In the genomic region with DNA sequence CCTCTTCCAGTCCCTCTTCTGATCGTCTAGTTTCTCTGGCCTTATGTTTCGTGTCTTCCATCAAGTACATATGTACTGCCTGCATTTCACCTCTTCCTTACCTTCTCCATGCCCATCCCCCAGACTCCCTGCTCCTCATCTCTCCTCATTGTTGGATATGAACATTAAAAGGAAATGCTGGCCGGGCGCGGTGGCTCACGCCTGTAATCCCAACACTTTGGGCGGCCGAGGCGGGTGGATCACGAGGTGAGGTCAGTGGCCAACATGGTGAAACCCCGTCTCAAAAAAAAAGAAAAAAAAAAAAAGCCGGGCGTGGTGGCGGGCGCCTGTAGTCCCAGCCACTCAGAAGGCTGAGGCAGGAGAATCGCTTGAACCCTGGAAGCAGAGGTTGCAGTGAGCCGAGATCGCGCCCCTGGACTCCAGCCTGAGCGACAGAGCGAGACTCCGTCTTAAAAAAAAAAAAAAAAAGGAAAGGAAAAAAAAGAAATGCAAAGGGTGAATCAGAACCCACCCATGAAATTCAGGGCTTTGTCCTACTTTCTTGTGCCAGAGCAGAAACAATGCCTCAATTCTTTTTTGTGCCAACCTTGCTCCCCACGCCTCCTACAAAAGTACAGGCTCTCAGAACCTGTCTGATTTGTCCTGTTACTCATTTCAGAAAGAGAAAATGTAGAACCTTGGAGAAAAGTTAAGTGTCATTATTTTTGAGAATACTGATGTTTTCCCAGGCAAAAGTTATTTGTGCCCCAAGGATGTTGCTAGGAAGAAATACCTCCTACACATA, we compare ENCODE assay signal across 12 cellular contexts. TPM values are rescaled to one million over a fixed set of nuclear protein-coding genes. Genes with fewer than 3 reads are reported as not detected.
DNase-seq lines count a peak whose midpoint lies in the region; FAIRE-seq and TF ChIP-seq lines count a peak whose summit lies in the region.
"Had no signal": no experiment of that assay in that cellular context is flagged by ENCODE, and none has a peak within 500 bp of the region (broad histone marks: within the 10 kb centered on the region; RNA-seq: fewer than 3 reads in every experiment).

No MANE protein-coding gene starts in this region.

- H3K27me3 ChIP-seq in astrocyte (ENCODE audit: insufficient read depth, low read length) (no peaks in the 10 kb centered on the region), esophagus muscularis mucosa (no peaks in the 10 kb centered on the region), prostate gland (replicated peaks; ENCODE audit: insufficient read depth) (no peaks in the 10 kb centered on the region)
- H3K27me3 ChIP-seq: uterus had no signal

- WGBS in esophagus muscularis mucosa = 87% methylated on average over 23 of the region's 23 CpGs
- WGBS in prostate gland = 65% methylated on average over 23 of the region's 23 CpGs

- no peak overlapping the region for H3K27ac Mint-ChIP-seq in activated naive CD4-positive, alpha-beta T cell treated with anti-CD3 and anti-CD28 coated beads, Interleukin-2, amount 10 ng/mL, durations not matched to agents 7 days and 5 days
- peak overlapping the region; percentile 26 for H3K27ac Mint-ChIP-seq in astrocyte (ENCODE audit: unreplicated experiment)
- no peak overlapping the region for H3K27ac Mint-ChIP-seq in mesothelial cell of epicardium
- peak overlapping the region; percentile 85 for H3K27ac Mint-ChIP-seq in type B pancreatic cell

- peaks cover 16% of the 10 kb centered on the region for H3K27me3 Mint-ChIP-seq in activated naive CD4-positive, alpha-beta T cell treated with anti-CD3 and anti-CD28 coated beads, Interleukin-2, amount 10 ng/mL, durations not matched to agents 7 days and 5 days
- H3K27me3 Mint-ChIP-seq in astrocyte (ENCODE audit: low read depth, unreplicated experiment) (no peaks in the 10 kb centered on the region), mesothelial cell of epicardium (ENCODE audit: low read depth) (peaks cover 5% of the 10 kb centered on the region), type B pancreatic cell (peaks cover 13% of the 10 kb centered on the region)

- H3K4me1 Mint-ChIP-seq in activated naive CD4-positive, alpha-beta T cell treated with anti-CD3 and anti-CD28 coated beads, Interleukin-2, amount 10 ng/mL, durations not matched to agents 7 days and 5 days = peaks cover 23% of the 10 kb centered on the region
- H3K4me1 Mint-ChIP-seq in astrocyte (ENCODE audit: low read depth, unreplicated experiment) (peaks cover 24% of the 10 kb centered on the region), mesothelial cell of epicardium (peaks cover 25% of the 10 kb centered on the region), type B pancreatic cell (ENCODE audit: unreplicated experiment) (peaks cover 30% of the 10 kb centered on the region)

- H3K4me3 ChIP-seq in astrocyte (ENCODE audit: insufficient read depth, low read depth, low read length) (no peak overlapping the region), esophagus muscularis mucosa (no peak overlapping the region), prostate gland (no peak overlapping the region)
- H3K4me3 ChIP-seq: uterus had no signal

- no peak overlapping the region for H2AFZ ChIP-seq in astrocyte (ENCODE audit: low read depth, low read length)

- no peak overlapping the region for H3K9ac ChIP-seq in astrocyte (ENCODE audit: low read length)

- H3K4me3 Mint-ChIP-seq in activated naive CD4-positive, alpha-beta T cell treated with anti-CD3 and anti-CD28 coated beads, Interleukin-2, amount 10 ng/mL, durations not matched to agents 7 days and 5 days = peak overlapping the region; percentile 43
- H3K4me3 Mint-ChIP-seq in astrocyte (ENCODE audit: unreplicated experiment) (peak overlapping the region; percentile 96), mesothelial cell of epicardium (peak overlapping the region; percentile 87), type B pancreatic cell (peak overlapping the region; percentile 91)

- H3K4me2 ChIP-seq in astrocyte (ENCODE audit: low read length) = no peak overlapping the region

- TF ChIP-seq EP300 in esophagus muscularis mucosa (IDR thresholded peaks at IDR 0.05) = no peak

- no peaks in the 10 kb centered on the region for H3K9me3 Mint-ChIP-seq in activated naive CD4-positive, alpha-beta T cell treated with anti-CD3 and anti-CD28 coated beads, Interleukin-2, amount 10 ng/mL, durations not matched to agents 7 days and 5 days
- H3K9me3 Mint-ChIP-seq in astrocyte (ENCODE audit: unreplicated experiment) = no peaks in the 10 kb centered on the region
- H3K9me3 Mint-ChIP-seq in mesothelial cell of epicardium = peaks cover 8% of the 10 kb centered on the region
- H3K9me3 Mint-ChIP-seq in type B pancreatic cell = no peaks in the 10 kb centered on the region

- peaks cover 39% of the 10 kb centered on the region for H3K79me2 ChIP-seq in astrocyte (ENCODE audit: insufficient read depth, low read length)

- intact Hi-C loops in esophagus muscularis mucosa (cut with DNase I) = no loop called here
- intact Hi-C loops in prostate gland (cut with DNase I) = loop anchor here (10.0 kb wide), 1 partner anchor 211 kb away; no protein-coding TSS in a partner anchor

- H3K36me3 ChIP-seq in astrocyte (ENCODE audit: insufficient read depth, low read length) (no peaks in the 10 kb centered on the region), esophagus muscularis mucosa (no peaks in the 10 kb centered on the region), prostate gland (no peaks in the 10 kb centered on the region)
- H3K36me3 ChIP-seq: uterus had no signal

- TF ChIP-seq POLR2A in esophagus muscularis mucosa (IDR thresholded peaks at IDR 0.05; ENCODE audit: low read depth) = no peak
- no peak for TF ChIP-seq POLR2A in prostate gland (IDR thresholded peaks at IDR 0.05)

- CTCF ChIA-PET in activated naive CD4-positive, alpha-beta T cell treated with anti-CD3 and anti-CD28 coated beads, Interleukin-2, amount 10 ng/mL, durations not matched to agents 7 days and 5 days (lab: Charles Lee) = no interaction called here

- H3K27ac ChIP-seq in astrocyte (ENCODE audit: low read depth, low read length) = no peak overlapping the region
- H3K27ac ChIP-seq in esophagus muscularis mucosa (replicated peaks in 1 of 4) = no peak overlapping the region
- H3K27ac ChIP-seq in prostate gland = peak overlapping the region in 1 of 2 donors; percentile 15
- H3K27ac ChIP-seq: uterus had no signal

- H3K9me3 ChIP-seq in astrocyte (ENCODE audit: insufficient read depth, low read depth, low read length) = no peaks in the 10 kb centered on the region
- no peaks in the 10 kb centered on the region for H3K9me3 ChIP-seq in esophagus muscularis mucosa
- H3K9me3 ChIP-seq in prostate gland = no peaks in the 10 kb centered on the region
- H3K9me3 ChIP-seq: uterus had no signal

- TF ChIP-seq CTCF in astrocyte (IDR thresholded peaks at IDR 0.05; ENCODE audit: insufficient read depth, low read depth, low read length) (no peak), mesothelial cell of epicardium (IDR thresholded peaks at IDR 0.05; ENCODE audit: unreplicated experiment) (no peak), type B pancreatic cell (conservative IDR thresholded peaks at IDR 0.05) (no peak), esophagus muscularis mucosa (IDR thresholded peaks at IDR 0.05) (no peak), prostate gland (IDR thresholded peaks at IDR 0.05) (no peak)

- no peak for DNase-seq in activated naive CD4-positive, alpha-beta T cell treated with anti-CD3 and anti-CD28 coated beads, Interleukin-2, amount 10 ng/mL, durations not matched to agents 7 days and 5 days
- DNase-seq in activated naive CD4-positive, alpha-beta T cell (lab: John Stamatoyannopoulos, UW) = no peak
- DNase-seq in astrocyte (ENCODE audit: low read depth) (no peak), mesothelial cell of epicardium (ENCODE audit: low spot score in 2 of 2, unreplicated experiment in 2 of 2) (no peak), type B pancreatic cell (ENCODE audit: extremely low spot score, unreplicated experiment) (no peak), esophagus muscularis mucosa (ENCODE audit: extremely low spot score) (no peak), prostate gland (ENCODE audit: low spot score) (no peak), NCI-H226 (no peak)
- DNase-seq: activated naive CD4-positive, alpha-beta T cell treated with Interleukin-2 at 50 U/mL for 16 hours; kidney; NCI-H1930; uterus had no signal

- peaks cover 25% of the 10 kb centered on the region for H4K20me1 ChIP-seq in astrocyte (ENCODE audit: insufficient read depth, low read length)

- no peak for FAIRE-seq in astrocyte (lab: Jason Lieb, UNC)
- FAIRE-seq: kidney had no signal

- H3K4me1 ChIP-seq in astrocyte (ENCODE audit: insufficient read depth, low read length) (peaks cover 20% of the 10 kb centered on the region), esophagus muscularis mucosa (peaks cover 21 to 35% (median 33%) of the 10 kb centered on the region in 4 donors), prostate gland (replicated peaks) (peaks cover 4% of the 10 kb centered on the region)

- H3K36me3 Mint-ChIP-seq in activated naive CD4-positive, alpha-beta T cell treated with anti-CD3 and anti-CD28 coated beads, Interleukin-2, amount 10 ng/mL, durations not matched to agents 7 days and 5 days = peaks cover 14% of the 10 kb centered on the region
- H3K36me3 Mint-ChIP-seq in astrocyte (ENCODE audit: low read depth, unreplicated experiment) (peaks cover 4% of the 10 kb centered on the region), mesothelial cell of epicardium (no peaks in the 10 kb centered on the region), type B pancreatic cell (peaks cover 11% of the 10 kb centered on the region)

RNA-seq across cellular contexts. Expression of a gene that starts 1.5 kb away (rescaled TPM):
- 65.8 and 68.4 TPM in 2 replicates for total RNA-seq in astrocyte
- 68.2 to 71.5 TPM (median 70.7 TPM) in 3 replicates for total RNA-seq in mesothelial cell of epicardium
- total RNA-seq in type B pancreatic cell (ENCODE audit: low replicate concordance) = 56.7 and 67.1 TPM in 2 replicates
- total RNA-seq in esophagus muscularis mucosa = 100 to 1,000 TPM in 1 of 4 donors, 10 to 100 TPM in 3; 83.2 to 106 (median 92.4) TPM
- total RNA-seq in prostate gland = 10 to 100 TPM; 69.0 to 73.7 TPM

Comparison
In these comparisons a context has a peak if more than half of its experiments do, and no peak if none do; other contexts are left out.
1. H3K27ac Mint-ChIP-seq: peak in astrocyte (single experiment) and type B pancreatic cell (single experiment); none in activated naive CD4-positive, alpha-beta T cell treated with anti-CD3 and anti-CD28 coated beads, Interleukin-2, amount 10 ng/mL, durations not matched to agents 7 days and 5 days (single experiment) and mesothelial cell of epicardium (single experiment).
2. H3K4me3 Mint-ChIP-seq: peak in every context shown above with its lines; median percentile 96 in astrocyte; 91 in type B pancreatic cell; 87 in mesothelial cell of epicardium; 43 in activated naive CD4-positive, alpha-beta T cell treated with anti-CD3 and anti-CD28 coated beads, Interleukin-2, amount 10 ng/mL, durations not matched to agents 7 days and 5 days.